In genomic region chr11:61539009-61539408, GRCh38 we compare ENCODE assay signal across 21 cellular contexts. TPM values are rescaled to one million over a fixed set of nuclear protein-coding genes. Genes with fewer than 3 reads are reported as not detected.
DNase-seq lines count a peak whose midpoint lies in the region; ATAC-seq and TF ChIP-seq lines count a peak whose summit lies in the region.
"Had no signal": no experiment of that assay in that cellular context is flagged by ENCODE, and none has a peak within 500 bp of the region (broad histone marks: within the 10 kb centered on the region; RNA-seq: fewer than 3 reads in every experiment).

No MANE protein-coding gene starts in this region.

- TF ChIP-seq CTCF in WERI-Rb-1 (IDR thresholded peaks at IDR 0.05; ENCODE audit: low read depth, low read length) (no peak), glutamatergic neuron (IDR thresholded peaks at IDR 0.05; ENCODE audit: partially characterized antibody, unreplicated experiment) (no peak), stomach (IDR thresholded peaks at IDR 0.05) (no peak), upper lobe of left lung (IDR thresholded peaks at IDR 0.05) (no peak)

- peaks cover 42% of the 10 kb centered on the region for H3K4me1 Mint-ChIP-seq in glutamatergic neuron (ENCODE audit: low read depth, unreplicated experiment)

- H3K9me3 Mint-ChIP-seq in glutamatergic neuron (ENCODE audit: unreplicated experiment), result peaks cover 15% of the 10 kb centered on the region
- H3K9me3 Mint-ChIP-seq: CD8-positive, alpha-beta T cell had no signal

- no peak for ATAC-seq in upper lobe of left lung (ENCODE audit: low FRiP score in 2 of 2)
- ATAC-seq: CD8-positive, alpha-beta T cell; HCT116; SK-N-SH treated with all-trans-retinoic acid at 6 μM for 48 hours had no signal

- 62 to 81% (median 65%) methylated on average over 11 of the region's 11 CpGs for WGBS in stomach, 5 donors
- WGBS in upper lobe of left lung, 2 donors, result 80 to 94% methylated on average over 11 of the region's 11 CpGs

- H3K4me3 Mint-ChIP-seq in glutamatergic neuron (ENCODE audit: unreplicated experiment), result no peak overlapping the region
- H3K4me3 Mint-ChIP-seq: CD8-positive, alpha-beta T cell had no signal

- no peak for DNase-seq in WERI-Rb-1
- no peak for DNase-seq in glutamatergic neuron
- peak; percentile 22 for DNase-seq in mucosa of gallbladder (ENCODE audit: low spot score)
- DNase-seq in stomach, result peak; percentile 29
- no peak for DNase-seq in NCI-H2196 (lab: John Stamatoyannopoulos, UW; ENCODE audit: unreplicated experiment)
- no peak for DNase-seq in upper lobe of left lung
- DNase-seq in T-helper 9 cell, result no peak
- DNase-seq: BE2C; CD8-positive, alpha-beta T cell; DMS79; GM23248; NCI-H2029 treated with DMSO at 0.1 percent for 48 hours; NCI-H2171 treated with DMSO at 0.1 percent for 48 hours; NCI-H774; Peyer's patch; SHP77 had no signal

- H3K27ac ChIP-seq in WERI-Rb-1 (peak overlapping the region; percentile 61), stomach (no peak overlapping the region), upper lobe of left lung (no peak overlapping the region)
- H3K27ac ChIP-seq: GM23248, HL-60, Peyer's patch had no signal

- H3K27me3 Mint-ChIP-seq in glutamatergic neuron (ENCODE audit: unreplicated experiment), result peaks cover 19% of the 10 kb centered on the region

- TF ChIP-seq POLR2A in stomach (IDR thresholded peaks at IDR 0.05) (no peak), upper lobe of left lung (IDR thresholded peaks at IDR 0.05) (no peak)

- H3K4me1 ChIP-seq in stomach (peaks cover 0 to 29% (median 17%) of the 10 kb centered on the region in 4 donors), upper lobe of left lung (no peaks in the 10 kb centered on the region)
- H3K4me1 ChIP-seq: Peyer's patch had no signal

- no peak for TF ChIP-seq EP300 in stomach (IDR thresholded peaks at IDR 0.05)
- TF ChIP-seq EP300 in upper lobe of left lung (IDR thresholded peaks at IDR 0.05), result no peak

- H3K4me3 ChIP-seq in WERI-Rb-1 (ENCODE audit: low read depth, low read length), result no peak overlapping the region
- no peak overlapping the region for H3K4me3 ChIP-seq in stomach
- H3K4me3 ChIP-seq in upper lobe of left lung, result no peak overlapping the region
- H3K4me3 ChIP-seq: GM23248, Peyer's patch had no signal

- intact Hi-C loops in stomach (cut with DNase I; ENCODE audit: low total_unique reads), result no loop called here

- H3K9me3 ChIP-seq in WERI-Rb-1 (ENCODE audit: severe bottlenecking) (no peaks in the 10 kb centered on the region), stomach (no peaks in the 10 kb centered on the region), upper lobe of left lung (no peaks in the 10 kb centered on the region)
- H3K9me3 ChIP-seq: BE2C, Peyer's patch had no signal

- no peaks in the 10 kb centered on the region for H3K36me3 Mint-ChIP-seq in glutamatergic neuron (ENCODE audit: unreplicated experiment)
- H3K36me3 Mint-ChIP-seq: CD8-positive, alpha-beta T cell had no signal

- H3K27me3 ChIP-seq in WERI-Rb-1 (ENCODE audit: insufficient read depth, low read depth, severe bottlenecking) (no peaks in the 10 kb centered on the region), stomach (peaks cover 0 to 35% (median 0%) of the 10 kb centered on the region in 3 donors), upper lobe of left lung (no peaks in the 10 kb centered on the region)
- H3K27me3 ChIP-seq: BE2C, Peyer's patch had no signal

- H3K36me3 ChIP-seq in WERI-Rb-1, result peaks cover 22% of the 10 kb centered on the region
- H3K36me3 ChIP-seq in stomach, result no peaks in the 10 kb centered on the region
- H3K36me3 ChIP-seq in upper lobe of left lung, result no peaks in the 10 kb centered on the region
- H3K36me3 ChIP-seq: BE2C, Peyer's patch had no signal

- H3K27ac Mint-ChIP-seq in glutamatergic neuron (ENCODE audit: unreplicated experiment), result peak overlapping the region; percentile 40
- H3K27ac Mint-ChIP-seq: CD8-positive, alpha-beta T cell had no signal

RNA-seq across cellular contexts. Expression of gene LRRC10B, which starts 30.5 kb away (rescaled TPM):
- total RNA-seq in glutamatergic neuron (ENCODE audit: unreplicated experiment), result 8.2 TPM
- 0.46 TPM for total RNA-seq in mucosa of gallbladder
- total RNA-seq in stomach, result 1 to 10 TPM in 1 of 5 donors, under 1 TPM in 2, not detected in 2; 0.43 to 1.3 (median 0.92) TPM
- polyA plus RNA-seq in stomach, result under 1 TPM; 0.44 to 0.76 (median 0.73) TPM
- 10 to 100 TPM in 2 of 6 donors, 1 to 10 TPM in 3, under 1 TPM in 1; 0.31 to 24.2 (median 8.5) TPM for total RNA-seq in upper lobe of left lung
- total RNA-seq: CD8-positive, alpha-beta T cell; NCI-H460 had no signal
- polyA plus RNA-seq: AG04450, GM23248 had no signal

RNA-seq across cellular contexts. Expression of gene SYT7, which starts 41.9 kb away (rescaled TPM):
- 93.6 TPM for total RNA-seq in glutamatergic neuron (ENCODE audit: unreplicated experiment)
- 1.5 TPM for total RNA-seq in mucosa of gallbladder
- 1 to 10 TPM in 3 of 5 donors, under 1 TPM in 1, not detected in 1; 0.92 to 8.4 (median 2.9) TPM for total RNA-seq in stomach
- 1 to 10 TPM; 1.2 to 1.5 (median 1.4) TPM for polyA plus RNA-seq in stomach
- 1 to 10 TPM; 2.1 to 7.3 (median 4.9) TPM for total RNA-seq in upper lobe of left lung
- total RNA-seq: CD8-positive, alpha-beta T cell had no signal

Comparison
In these comparisons a context has a peak if more than half of its experiments do, and no peak if none do; other contexts are left out.
1. DNase-seq: peak in mucosa of gallbladder (single experiment) and stomach (single experiment); none in WERI-Rb-1 (single experiment), glutamatergic neuron (single experiment), NCI-H2196 (single experiment), upper lobe of left lung (0 of 2) and T-helper 9 cell (single experiment).
2. RNA of gene SYT7, which starts 41.9 kb away (total RNA-seq): 93.6 TPM in glutamatergic neuron (single experiment); 2.1 to 7.3 TPM in upper lobe of left lung, 1.5 TPM in mucosa of gallbladder (single experiment) and 0.92 to 8.4 TPM in stomach; every median in the first group is over 10 times any median in the second.